In genomic region chr1:232622981-232623380, GRCh38 we compare ENCODE assay signal across 1 cellular context.
TF ChIP-seq lines count a peak whose summit lies in the region.

No MANE protein-coding gene starts in this region.

TF ChIP-seq in GM23338, 12 proteins besides CTCF, POLR2A, EP300 and RAD21 (continued from another document):
- peak; percentile 31; the same call in 1 of the 2 replicates for TF ChIP-seq ZNF462 (CRISPR knock-in tag; IDR thresholded peaks at IDR 0.05)
